ENCODE assay signal across 20 cellular contexts in genomic region chr5:98568336-98568735, GRCh38.
A peak's percentile ranks its signal among the peaks of the same experiment; 100 is the strongest.
DNase-seq lines count a peak whose midpoint lies in the region; ATAC-seq, FAIRE-seq and TF ChIP-seq lines count a peak whose summit lies in the region.
"Had no signal": no experiment of that assay in that cellular context is flagged by ENCODE, and none has a peak within 500 bp of the region (broad histone marks: within the 10 kb centered on the region; RNA-seq: fewer than 3 reads in every experiment).

No MANE protein-coding gene starts in this region.

- H3K4me3 ChIP-seq in astrocyte of the spinal cord (ENCODE audit: low read depth, low read length) (no peak overlapping the region), HepG2 (replicated peaks in 1 of 3; ENCODE audit: insufficient read depth in 1 of 3, low read depth in 2 of 3, low read length in 3 of 3) (no peak overlapping the region)
- H3K4me3 ChIP-seq: GM12878, GM23338 had no signal

- no peaks in the 10 kb centered on the region for H3K79me2 ChIP-seq in HepG2 (ENCODE audit: insufficient read depth, low read length)

- TF ChIP-seq EP300 in HepG2 (IDR thresholded peaks at IDR 0.05; ENCODE audit: low read depth in 2 of 2, low read length in 2 of 2) (no peak), HepG2 (CRISPR knock-in tag; IDR thresholded peaks at IDR 0.05; ENCODE audit: borderline replicate concordance) (no peak)

- in situ Hi-C loops in astrocyte of the spinal cord (cut with HindIII; ENCODE audit: low sequenced_read_pairs): no loop called here
- in situ Hi-C loops in HepG2 (cut with HindIII; ENCODE audit: extremely low pct_ligation_motif_present, low pct_unique_long_range_greater_than_20kb): no loop called here

- no peaks in the 10 kb centered on the region for H4K20me1 ChIP-seq in HepG2 (ENCODE audit: insufficient read depth, low read length)

- no peak for FAIRE-seq in HepG2 (lab: Jason Lieb, UNC)
- FAIRE-seq: GM12878 had no signal

- TF ChIP-seq CTCF in astrocyte of the spinal cord (IDR thresholded peaks at IDR 0.05; ENCODE audit: low read depth, low read length) (no peak), HepG2 (CRISPR knock-in tag; IDR thresholded peaks at IDR 0.05) (no peak)

- 35% methylated on average over 1 of the region's 1 CpG for WGBS in HepG2 (ENCODE audit: low lambda C conversion rate)

- ATAC-seq in HepG2: no peak
- ATAC-seq in HG02885 (IDR thresholded peaks at IDR 0.05; ENCODE audit: poor library complexity, unreplicated experiment): no peak
- ATAC-seq: GM12878, GM23338, SK-N-SH treated with all-trans-retinoic acid at 6 μM for 48 hours had no signal

- DNase-seq in HCEC 1CT (peak; percentile 44), astrocyte of the spinal cord (ENCODE audit: low read depth, low spot score) (peak; percentile 22), iris pigment epithelial cell (ENCODE audit: low read depth) (peak; percentile 59), HepG2 (ENCODE audit: low spot score) (no peak), NCI-H345 (lab: John Stamatoyannopoulos, UW) (no peak), C1 segment of cervical spinal cord (lab: John Stamatoyannopoulos, UW) (no peak)
- DNase-seq: ACHN, DND-41, GF-D8, KBM-7, NCI-H1105 treated with DMSO at 0.1 percent for 48 hours, NCI-H1694, NCI-H524, NCI-H82, SIG-M5 had no signal

- BruUV-seq in HepG2 (replicated peaks; lab: Mats Ljungman, UMichigan): no TSS peak

- POLR2A ChIA-PET in HepG2 (lab: Yijun Ruan, JAX): no interaction called here

- TF ChIP-seq RAD21 in HepG2 (CRISPR knock-in tag; IDR thresholded peaks at IDR 0.05): no peak

- H3K27ac ChIP-seq in HepG2 (ENCODE audit: extremely low read length, insufficient read depth, low read length): no peak overlapping the region
- H3K27ac ChIP-seq: RWPE1 had no signal

- no peak overlapping the region for H3K4me2 ChIP-seq in HepG2 (ENCODE audit: low read depth, low read length)
- H3K4me2 ChIP-seq: GM23338 had no signal

- no peaks in the 10 kb centered on the region for H3K9me3 ChIP-seq in HepG2 (ENCODE audit: low read length)

- no peak for TF ChIP-seq POLR2A in HepG2 (IDR thresholded peaks at IDR 0.05; ENCODE audit: insufficient read depth in 1 of 2, low read depth in 2 of 2, low read length in 2 of 2)

- no peaks in the 10 kb centered on the region for H3K27me3 ChIP-seq in HepG2 (ENCODE audit: control insufficient read depth in 1 of 2, insufficient read depth in 2 of 2, low read length in 2 of 2)

- H2AFZ ChIP-seq in HepG2 (ENCODE audit: low read length): no peak overlapping the region
- H2AFZ ChIP-seq: GM23338 had no signal

- no peak overlapping the region for H3K9ac ChIP-seq in HepG2 (ENCODE audit: insufficient read depth, low read depth, low read length)

- CTCF ChIA-PET in HepG2 (lab: Yijun Ruan, JAX; ENCODE audit: low intra/inter-chr PET ratio, low total read pairs): no interaction called here

- H3K4me1 ChIP-seq in HepG2 (ENCODE audit: insufficient read depth, low read length): no peaks in the 10 kb centered on the region

- H3K36me3 ChIP-seq in HepG2 (replicated peaks in 1 of 2; ENCODE audit: control insufficient read depth in 1 of 2, insufficient read depth in 2 of 2, low read length in 2 of 2): no peaks in the 10 kb centered on the region

- intact Hi-C loops in HepG2 (cut with micrococcal nuclease; ENCODE audit: unreplicated experiment): no loop called here

TF ChIP-seq in HepG2, 621 proteins besides CTCF, POLR2A, EP300 and RAD21:
- TF ChIP-seq XRCC5 (optimal IDR thresholded peaks at IDR 0.05; ENCODE audit: low read length) (no peak), BATF2 (CRISPR knock-in tag; IDR thresholded peaks at IDR 0.05) (no peak)

Comparison
In these comparisons a context has a peak if more than half of its experiments do, and no peak if none do; other contexts are left out.
1. DNase-seq: peak in HCEC 1CT (single experiment), astrocyte of the spinal cord (single experiment) and iris pigment epithelial cell (single experiment); none in HepG2 (single experiment), NCI-H345 (single experiment) and C1 segment of cervical spinal cord (0 of 14).